In genomic region chr17:72659811-72660210, GRCh38 we compare ENCODE assay signal across 25 cellular contexts.
DNase-seq lines count a peak whose midpoint lies in the region; ATAC-seq and TF ChIP-seq lines count a peak whose summit lies in the region.
"Had no signal": no experiment of that assay in that cellular context is flagged by ENCODE, and none has a peak within 500 bp of the region (broad histone marks: within the 10 kb centered on the region; RNA-seq: fewer than 3 reads in every experiment).

No MANE protein-coding gene starts in this region.

- in situ Hi-C loops in mammary epithelial cell (cut with MboI; ENCODE audit: low sequenced_read_pairs in 2 of 2) = no loop called here

- POLR2A ChIA-PET in MCF 10A (lab: Yijun Ruan, JAX) = interaction anchor here (0.7 to 1.4 kb wide), 2 partner anchors 46 to 71 kb away, joined by 3 to 9 read pairs; no protein-coding TSS in a partner anchor

- H3K9ac ChIP-seq in mammary epithelial cell (ENCODE audit: insufficient read depth, low read length) (no peak overlapping the region), endodermal cell (ENCODE audit: extremely low read depth, low read length, poor library complexity, severe bottlenecking) (no peak overlapping the region), mesenchymal stem cell (ENCODE audit: low read length) (no peak overlapping the region)
- H3K9ac ChIP-seq: BLaER1 treated with 17β-estradiol and CSF1 and Interleukin-3, amounts not matched to agents 10 nM and 100 nM had no signal

- no peak for ATAC-seq in GM21529 (IDR thresholded peaks at IDR 0.05; ENCODE audit: unreplicated experiment)
- ATAC-seq: A549, GM12878, GM23338 had no signal

- no peak for TF ChIP-seq CTCF in mammary epithelial cell (conservative IDR thresholded peaks at IDR 0.05 in 1 of 2, IDR thresholded peaks at IDR 0.05 in 1 of 2; ENCODE audit: extremely low read depth in 1 of 2, insufficient read depth in 1 of 2, low read depth in 1 of 2, low read length in 2 of 2)
- no peak for TF ChIP-seq CTCF in MCF 10A (IDR thresholded peaks at IDR 0.05; ENCODE audit: unreplicated experiment)
- TF ChIP-seq CTCF in endodermal cell (conservative IDR thresholded peaks at IDR 0.05) = no peak
- no peak for TF ChIP-seq CTCF in sigmoid colon (IDR thresholded peaks at IDR 0.05)

- no peak overlapping the region for H2BK5ac ChIP-seq in mesenchymal stem cell (ENCODE audit: low read depth, low read length, poor library complexity, severe bottlenecking)

- peaks cover 8% of the 10 kb centered on the region for H3K79me2 ChIP-seq in mammary epithelial cell (ENCODE audit: insufficient read depth, low read length)

- H3K27ac Mint-ChIP-seq in MCF 10A (ENCODE audit: low read depth, unreplicated experiment) (no peak overlapping the region), endodermal cell (no peak overlapping the region)
- H3K27ac Mint-ChIP-seq: CD14-positive monocyte; CD4-positive, alpha-beta T cell; CD8-positive, alpha-beta memory T cell; GM23338; H9; HFFc6 had no signal

- H3K27ac ChIP-seq in mammary epithelial cell (ENCODE audit: insufficient read depth, low read depth, low read length) (no peak overlapping the region), endodermal cell (ENCODE audit: low read depth, low read length) (no peak overlapping the region), mesenchymal stem cell (ENCODE audit: low read length, poor library complexity, severe bottlenecking) (no peak overlapping the region), sigmoid colon (no peak overlapping the region)
- H3K27ac ChIP-seq: BLaER1 treated with 17β-estradiol and CSF1 and Interleukin-3, amounts not matched to agents 10 nM and 100 nM had no signal

- no peak overlapping the region for H3K4ac ChIP-seq in mesenchymal stem cell (ENCODE audit: low read depth in 1 of 2, low read length in 2 of 2)

- peaks cover 37% of the 10 kb centered on the region for H3K4me1 ChIP-seq in mammary epithelial cell (ENCODE audit: insufficient read depth, low read length)
- H3K4me1 ChIP-seq in endodermal cell (ENCODE audit: control insufficient read depth, insufficient read depth, low read length) = peaks cover 10% of the 10 kb centered on the region
- peaks cover 33% of the 10 kb centered on the region for H3K4me1 ChIP-seq in mesenchymal stem cell (ENCODE audit: control insufficient read depth, insufficient read depth, low read depth, low read length)
- no peaks in the 10 kb centered on the region for H3K4me1 ChIP-seq in sigmoid colon
- H3K4me1 ChIP-seq: BLaER1 treated with 17β-estradiol and CSF1 and Interleukin-3, amounts not matched to agents 10 nM and 100 nM had no signal

- H3K23ac ChIP-seq in mesenchymal stem cell (ENCODE audit: low read length in 2 of 2) = no peak overlapping the region

- no peak overlapping the region for H2AFZ ChIP-seq in mammary epithelial cell (ENCODE audit: low read depth, low read length)
- H2AFZ ChIP-seq in mesenchymal stem cell (ENCODE audit: low read depth, low read length) = no peak overlapping the region
- H2AFZ ChIP-seq: GM23338 had no signal

- CTCF ChIA-PET in mammary epithelial cell (lab: Charles Lee; ENCODE audit: low non-redundant PET) = no interaction called here
- CTCF ChIA-PET in MCF 10A (lab: Yijun Ruan, JAX) = interaction anchor here (1.1 to 1.7 kb wide), 2 partner anchors 100 to 103 kb away, joined by 3 to 15 read pairs; no protein-coding TSS in a partner anchor

- H2BK12ac ChIP-seq in mesenchymal stem cell (ENCODE audit: low read length in 2 of 2) = no peak overlapping the region

- no TSS peak for BruUV-seq in mammary epithelial cell (replicated peaks; lab: Mats Ljungman, UMichigan)
- BruUV-seq in MCF 10A (replicated peaks; lab: Mats Ljungman, UMichigan) = no TSS peak

- H3K18ac ChIP-seq in mesenchymal stem cell (ENCODE audit: low read depth in 1 of 2, low read length in 2 of 2) = no peak overlapping the region

- no peak overlapping the region for H2BK120ac ChIP-seq in mesenchymal stem cell (ENCODE audit: low read depth, low read length)

- no peak overlapping the region for H3K4me3 ChIP-seq in mammary epithelial cell (replicated peaks in 1 of 3; ENCODE audit: insufficient read depth in 1 of 3, low read depth in 2 of 3, low read length in 3 of 3)
- H3K4me3 ChIP-seq in endodermal cell (ENCODE audit: low read length) = no peak overlapping the region
- no peak overlapping the region for H3K4me3 ChIP-seq in mesenchymal stem cell (ENCODE audit: insufficient read depth in 1 of 2, low read depth in 1 of 2, low read length in 2 of 2)
- no peak overlapping the region for H3K4me3 ChIP-seq in sigmoid colon
- H3K4me3 ChIP-seq: A549; BLaER1 treated with 17β-estradiol and CSF1 and Interleukin-3, amounts not matched to agents 10 nM and 100 nM; GM12878; GM23338 had no signal

- H3K27me3 ChIP-seq in mammary epithelial cell (ENCODE audit: insufficient read depth, low read length) (no peaks in the 10 kb centered on the region), endodermal cell (ENCODE audit: control insufficient read depth, insufficient read depth, low read length, poor library complexity, severe bottlenecking) (no peaks in the 10 kb centered on the region), mesenchymal stem cell (ENCODE audit: control insufficient read depth in 1 of 2, insufficient read depth in 1 of 2, low read length in 2 of 2) (peaks cover 0 to 10% of the 10 kb centered on the region in 2 experiments), sigmoid colon (no peaks in the 10 kb centered on the region)
- H3K27me3 ChIP-seq: BE2C; BLaER1 treated with 17β-estradiol and CSF1 and Interleukin-3, amounts not matched to agents 10 nM and 100 nM had no signal

- H3K14ac ChIP-seq in mesenchymal stem cell (ENCODE audit: low read length in 2 of 2) = no peak overlapping the region

- H3K9me3 ChIP-seq in mammary epithelial cell (replicated peaks; ENCODE audit: insufficient read depth, low read length) (no peaks in the 10 kb centered on the region), endodermal cell (ENCODE audit: control insufficient read depth, low read length) (no peaks in the 10 kb centered on the region), mesenchymal stem cell (ENCODE audit: control insufficient read depth, low read length) (no peaks in the 10 kb centered on the region), sigmoid colon (no peaks in the 10 kb centered on the region)
- H3K9me3 ChIP-seq: A549, BE2C had no signal

- H3K9me3 Mint-ChIP-seq in MCF 10A (ENCODE audit: unreplicated experiment) (peaks cover 5% of the 10 kb centered on the region), endodermal cell (no peaks in the 10 kb centered on the region)
- H3K9me3 Mint-ChIP-seq: CD4-positive, alpha-beta T cell; CD8-positive, alpha-beta memory T cell; GM23338; H9; HFFc6 had no signal

- no peaks in the 10 kb centered on the region for H4K20me1 ChIP-seq in mammary epithelial cell (ENCODE audit: insufficient read depth, low read length)
- H4K20me1 ChIP-seq: BLaER1 treated with 17β-estradiol and CSF1 and Interleukin-3, amounts not matched to agents 10 nM and 100 nM had no signal

- H3K4me3 Mint-ChIP-seq in MCF 10A (ENCODE audit: unreplicated experiment) = no peak overlapping the region
- no peak overlapping the region for H3K4me3 Mint-ChIP-seq in endodermal cell
- H3K4me3 Mint-ChIP-seq: CD4-positive, alpha-beta T cell; CD8-positive, alpha-beta memory T cell; GM23338; H9; HFFc6 had no signal

- dilution Hi-C loops in mammary epithelial cell (cut with HindIII; ENCODE audit: low sequenced_read_pairs) = no loop called here

- H3K36me3 ChIP-seq in mammary epithelial cell (ENCODE audit: insufficient read depth, low read length) (no peaks in the 10 kb centered on the region), endodermal cell (ENCODE audit: control insufficient read depth, insufficient read depth, low read length) (no peaks in the 10 kb centered on the region), mesenchymal stem cell (ENCODE audit: control insufficient read depth in 1 of 2, insufficient read depth in 2 of 2, low read depth in 1 of 2, low read length in 2 of 2) (no peaks in the 10 kb centered on the region), sigmoid colon (no peaks in the 10 kb centered on the region)
- H3K36me3 ChIP-seq: BE2C had no signal

- WGBS in mammary epithelial cell (ENCODE audit: low coverage, missing lambda C conversion rate) = 100% methylated on average over 3 of the region's 4 CpGs
- 79 to 100% methylated on average over 1 to 4 of the region's 4 CpGs for WGBS in endodermal cell (ENCODE audit: insufficient coverage in 1 of 2, insufficient read length in 1 of 2), 2 experiments
- WGBS in mesenchymal stem cell = 91% methylated on average over 4 of the region's 4 CpGs
- 79 to 96% methylated on average over 4 of the region's 4 CpGs for WGBS in sigmoid colon, 2 donors

- peak; percentile 14 for DNase-seq in mammary epithelial cell
- no peak for DNase-seq in MCF 10A (ENCODE audit: unreplicated experiment)
- peak; percentile 91 for DNase-seq in endodermal cell
- no peak for DNase-seq in mesenchymal stem cell
- peak; percentile 25 for DNase-seq in sigmoid colon
- DNase-seq in NCI-H146 treated with DMSO at 0.1 percent for 48 hours (lab: John Stamatoyannopoulos, UW; ENCODE audit: unreplicated experiment) = no peak
- no peak for DNase-seq in SIG-M5 treated with dmso at 0.1 percent for 504 hours (lab: John Stamatoyannopoulos, UW; ENCODE audit: unreplicated experiment)
- DNase-seq: 8988T; ACHN; AML-193; BE2C; CD4-positive, alpha-beta T cell; CD8-positive, alpha-beta memory T cell; DMS 273 treated with DMSO at 0.1 percent for 48 hours; DMS79; EL; GDM1; H9; HFFc6 had no signal

- H2AK5ac ChIP-seq in mesenchymal stem cell (ENCODE audit: low read length, severe bottlenecking) = peak overlapping the region; percentile 76

- no peaks in the 10 kb centered on the region for H3K79me1 ChIP-seq in mesenchymal stem cell (replicated peaks; ENCODE audit: low read length, poor library complexity, severe bottlenecking)

- H4K91ac ChIP-seq in mesenchymal stem cell (ENCODE audit: low read length) = no peak overlapping the region

- H3K27me3 Mint-ChIP-seq in MCF 10A (ENCODE audit: insufficient read depth, unreplicated experiment) = no peaks in the 10 kb centered on the region
- peaks cover 2% of the 10 kb centered on the region for H3K27me3 Mint-ChIP-seq in endodermal cell (ENCODE audit: insufficient read depth)
- H3K27me3 Mint-ChIP-seq: CD4-positive, alpha-beta T cell had no signal

- peaks cover 15% of the 10 kb centered on the region for H3K4me1 Mint-ChIP-seq in MCF 10A (ENCODE audit: insufficient read depth, unreplicated experiment)
- peaks cover 25% of the 10 kb centered on the region for H3K4me1 Mint-ChIP-seq in endodermal cell
- H3K4me1 Mint-ChIP-seq: CD14-positive monocyte; CD8-positive, alpha-beta memory T cell had no signal

- no peaks in the 10 kb centered on the region for H3K36me3 Mint-ChIP-seq in MCF 10A (ENCODE audit: insufficient read depth, unreplicated experiment)
- H3K36me3 Mint-ChIP-seq in endodermal cell (ENCODE audit: low read depth) = no peaks in the 10 kb centered on the region

- intact Hi-C loops in mammary epithelial cell (cut with micrococcal nuclease) = no loop called here
- intact Hi-C loops in MCF 10A (cut with micrococcal nuclease) = loop anchor here (2.0 kb wide), 1 partner anchor 99 kb away; no protein-coding TSS in a partner anchor
- intact Hi-C loops in sigmoid colon (cut with DNase I) = no loop called here

- H4K8ac ChIP-seq in mesenchymal stem cell (ENCODE audit: low read length) = no peak overlapping the region

- no peak for TF ChIP-seq POLR2A in sigmoid colon (IDR thresholded peaks at IDR 0.05)

- no peak overlapping the region for H2BK15ac ChIP-seq in mesenchymal stem cell (ENCODE audit: low read depth, poor library complexity, severe bottlenecking)

- no peak for TF ChIP-seq EP300 in sigmoid colon (IDR thresholded peaks at IDR 0.05)

- H3K4me2 ChIP-seq in mammary epithelial cell (ENCODE audit: insufficient read depth, low read depth, low read length) (no peak overlapping the region), mesenchymal stem cell (ENCODE audit: low read length, poor library complexity, severe bottlenecking) (no peak overlapping the region)
- H3K4me2 ChIP-seq: A549; BLaER1 treated with 17β-estradiol and CSF1 and Interleukin-3, amounts not matched to agents 10 nM and 100 nM; GM23338 had no signal

Comparison
In these comparisons a context has a peak if more than half of its experiments do, and no peak if none do; other contexts are left out.
1. DNase-seq: peak in mammary epithelial cell (single experiment), endodermal cell (single experiment) and sigmoid colon (single experiment); none in MCF 10A (single experiment), mesenchymal stem cell (single experiment), NCI-H146 treated with DMSO at 0.1 percent for 48 hours (single experiment) and SIG-M5 treated with dmso at 0.1 percent for 504 hours (single experiment).